22 cellular contexts compared by ENCODE assay signal in genomic region chr5:38347040-38347763, GRCh38.
A peak's percentile ranks its signal among the peaks of the same experiment; 100 is the strongest.
DNase-seq lines count a peak whose midpoint lies in the region; ATAC-seq, FAIRE-seq and TF ChIP-seq lines count a peak whose summit lies in the region.
"Had no signal": no experiment of that assay in that cellular context is flagged by ENCODE, and none has a peak within 500 bp of the region (broad histone marks: within the 10 kb centered on the region; RNA-seq: fewer than 3 reads in every experiment).

No MANE protein-coding gene starts in this region.

- H3K36me3 Mint-ChIP-seq in MCF 10A (ENCODE audit: insufficient read depth, unreplicated experiment) (no peaks in the 10 kb centered on the region), natural killer cell (no peaks in the 10 kb centered on the region)

- intact Hi-C loops in MCF 10A (cut with micrococcal nuclease) (no loop called here), breast epithelium (cut with DNase I; ENCODE audit: low total_unique reads) (no loop called here), natural killer cell (cut with micrococcal nuclease) (no loop called here)

- H3K36me3 ChIP-seq in breast epithelium, result no peaks in the 10 kb centered on the region
- H3K36me3 ChIP-seq: right atrium auricular region had no signal

- H3K4me3 ChIP-seq in breast epithelium (no peak overlapping the region), epithelial cell of proximal tubule (ENCODE audit: low read depth, low read length) (no peak overlapping the region)
- H3K4me3 ChIP-seq: right atrium auricular region had no signal

- no peaks in the 10 kb centered on the region for H3K27me3 ChIP-seq in breast epithelium
- H3K27me3 ChIP-seq: right atrium auricular region had no signal

- no peak for ATAC-seq in natural killer cell
- ATAC-seq in GM19023 (IDR thresholded peaks at IDR 0.05; ENCODE audit: unreplicated experiment), result no peak
- ATAC-seq: activated T-cell treated with anti-CD3 and anti-CD28 coated beads, Interleukin-2, amount 50 U/mL, for 4 hours; Panc1 had no signal

- H3K27ac Mint-ChIP-seq in MCF 10A (ENCODE audit: low read depth, unreplicated experiment) (no peak overlapping the region), natural killer cell (no peak overlapping the region)
- H3K27ac Mint-ChIP-seq: activated B cell treated with CpG ODN at 0.5 μM for 24 hours; activated naive CD4-positive, alpha-beta T cell treated with anti-CD3 and anti-CD28 coated beads for 36 hours had no signal

- no peak for TF ChIP-seq CTCF in MCF 10A (IDR thresholded peaks at IDR 0.05; ENCODE audit: unreplicated experiment)
- TF ChIP-seq CTCF in breast epithelium (IDR thresholded peaks at IDR 0.05), result no peak
- no peak for TF ChIP-seq CTCF in RWPE1 (conservative IDR thresholded peaks at IDR 0.05; ENCODE audit: low read depth)
- no peak for TF ChIP-seq CTCF in epithelial cell of proximal tubule (conservative IDR thresholded peaks at IDR 0.05; ENCODE audit: low read depth, low read length)
- TF ChIP-seq CTCF in natural killer cell (IDR thresholded peaks at IDR 0.05), result no peak

- no peaks in the 10 kb centered on the region for H3K27me3 Mint-ChIP-seq in MCF 10A (ENCODE audit: insufficient read depth, unreplicated experiment)
- H3K27me3 Mint-ChIP-seq in natural killer cell (ENCODE audit: low read depth in 2 of 2), result no peaks in the 10 kb centered on the region
- H3K27me3 Mint-ChIP-seq: activated B cell treated with CpG ODN at 0.5 μM for 24 hours had no signal

- no peak for TF ChIP-seq POLR2A in breast epithelium (IDR thresholded peaks at IDR 0.05)

- FAIRE-seq in urothelium cell line (lab: Jason Lieb, UNC), result peak; percentile 82
- FAIRE-seq: A204.1 had no signal

- H3K4me3 Mint-ChIP-seq in MCF 10A (ENCODE audit: unreplicated experiment) (no peak overlapping the region), natural killer cell (no peak overlapping the region)
- H3K4me3 Mint-ChIP-seq: activated B cell treated with CpG ODN at 0.5 μM for 24 hours; activated naive CD4-positive, alpha-beta T cell treated with anti-CD3 and anti-CD28 coated beads for 36 hours; activated T-cell treated with anti-CD3 and anti-CD28 coated beads, Interleukin-2, amount 50 U/mL, for 4 hours had no signal

- H3K4me1 Mint-ChIP-seq in MCF 10A (ENCODE audit: insufficient read depth, unreplicated experiment) (peaks cover 13% of the 10 kb centered on the region), natural killer cell (no peaks in the 10 kb centered on the region)
- H3K4me1 Mint-ChIP-seq: activated B cell treated with CpG ODN at 0.5 μM for 24 hours had no signal

- no TSS peak for BruUV-seq in MCF 10A (replicated peaks; lab: Mats Ljungman, UMichigan)

- CTCF ChIA-PET in MCF 10A (lab: Yijun Ruan, JAX), result no interaction called here
- CTCF ChIA-PET in RWPE1 (lab: Yijun Ruan, JAX), result interaction anchor here (0.7 kb wide), 1 partner anchor 1083 kb away, joined by 4 read pairs; no protein-coding TSS in a partner anchor

- no peaks in the 10 kb centered on the region for H3K9me3 ChIP-seq in breast epithelium
- H3K9me3 ChIP-seq: right atrium auricular region, SK-N-SH had no signal

- H3K4me1 ChIP-seq in breast epithelium, result no peaks in the 10 kb centered on the region
- H3K4me1 ChIP-seq: right atrium auricular region had no signal

- POLR2A ChIA-PET in MCF 10A (lab: Yijun Ruan, JAX) (no interaction called here), RWPE1 (lab: Yijun Ruan, JAX; ENCODE audit: low non-redundant PET) (no interaction called here)

- DNase-seq in MCF 10A (ENCODE audit: unreplicated experiment), result peak; percentile 61
- DNase-seq in breast epithelium (ENCODE audit: low spot score in 2 of 2), result no peak
- DNase-seq in RWPE1 (ENCODE audit: low spot score), result peak; percentile 74
- peak; percentile 89 for DNase-seq in epithelial cell of proximal tubule (ENCODE audit: low read depth)
- DNase-seq in urothelium cell line (ENCODE audit: low spot score), result peak; percentile 89
- DNase-seq in NCI-H526 treated with DMSO at 0.1 percent for 48 hours (lab: John Stamatoyannopoulos, UW), result no peak
- DNase-seq in natural killer cell, result no peak
- DNase-seq: activated B cell treated with CpG ODN at 0.5 μM for 24 hours; activated naive CD4-positive, alpha-beta T cell treated with anti-CD3 and anti-CD28 coated beads for 36 hours; activated T-cell treated with anti-CD3 and anti-CD28 coated beads, Interleukin-2, amount 50 U/mL, for 4 hours; aorta; effector memory CD4-positive, alpha-beta T cell; head of caudate nucleus; NCI-H1092 treated with DMSO at 0.1 percent for 48 hours; NCI-H2029 treated with DMSO at 0.1 percent for 48 hours; NCI-H446; SK-N-SH had no signal

- H3K9me3 Mint-ChIP-seq in MCF 10A (ENCODE audit: unreplicated experiment) (no peaks in the 10 kb centered on the region), natural killer cell (peaks cover 2% of the 10 kb centered on the region in 2 donors)
- H3K9me3 Mint-ChIP-seq: activated B cell treated with CpG ODN at 0.5 μM for 24 hours; activated naive CD4-positive, alpha-beta T cell treated with anti-CD3 and anti-CD28 coated beads for 36 hours; activated T-cell treated with anti-CD3 and anti-CD28 coated beads, Interleukin-2, amount 50 U/mL, for 4 hours had no signal

- H3K27ac ChIP-seq in breast epithelium, result no peak overlapping the region
- no peak overlapping the region for H3K27ac ChIP-seq in RWPE1
- H3K27ac ChIP-seq: C4-2B, right atrium auricular region had no signal

Comparison
In these comparisons a context has a peak if more than half of its experiments do, and no peak if none do; other contexts are left out.
1. DNase-seq: peak in MCF 10A (single experiment), RWPE1 (single experiment), epithelial cell of proximal tubule (single experiment) and urothelium cell line (single experiment); none in breast epithelium (0 of 2), NCI-H526 treated with DMSO at 0.1 percent for 48 hours (single experiment) and natural killer cell (single experiment).